In the genomic region with DNA sequence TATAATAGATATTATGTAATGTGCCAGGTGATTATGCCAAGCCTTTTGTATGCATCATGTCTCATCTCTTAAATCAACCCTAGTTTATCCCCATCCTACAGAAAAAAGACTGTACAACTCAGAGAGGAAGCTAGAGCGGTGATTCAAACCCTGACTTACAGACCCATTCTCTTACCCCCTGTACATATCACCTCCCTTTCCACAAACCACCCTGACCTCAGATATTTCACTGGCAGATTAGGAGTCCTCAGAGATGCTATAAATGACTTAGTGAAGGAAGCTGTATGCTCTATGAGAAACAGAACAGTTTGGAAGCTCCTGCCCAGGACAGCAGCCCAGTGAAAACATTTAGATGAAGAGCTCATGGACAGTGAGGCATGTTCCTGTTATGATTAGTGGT, we compare ENCODE assay signal across 22 cellular contexts.
DNase-seq lines count a peak whose midpoint lies in the region; ATAC-seq and TF ChIP-seq lines count a peak whose summit lies in the region.
"Had no signal": no experiment of that assay in that cellular context is flagged by ENCODE, and none has a peak within 500 bp of the region (broad histone marks: within the 10 kb centered on the region; RNA-seq: fewer than 3 reads in every experiment).

No MANE protein-coding gene starts in this region.

- peaks cover 7% of the 10 kb centered on the region; the same call in 1 of the 2 replicates for H4K20me1 ChIP-seq in IMR-90 (ENCODE audit: insufficient read depth, low read length)
- no peaks in the 10 kb centered on the region for H4K20me1 ChIP-seq in neural progenitor cell (ENCODE audit: low read depth)

- no peak overlapping the region for H3K18ac ChIP-seq in IMR-90 (ENCODE audit: low read depth, low read length)

- no peak overlapping the region for H4K5ac ChIP-seq in IMR-90 (ENCODE audit: low read depth, low read length)

- dilution Hi-C loops in IMR-90 (cut with HindIII; ENCODE audit: low sequenced_read_pairs, unreplicated experiment), result no loop called here

- POLR2A ChIA-PET in activated CD8-positive, alpha-beta T cell treated with anti-CD3 and anti-CD28 coated beads for 36 hours (lab: Charles Lee), result no interaction called here
- POLR2A ChIA-PET in activated CD8-positive, alpha-beta T cell treated with anti-CD3 and anti-CD28 coated beads, Interleukin-2, amount 10 ng/mL, durations not matched to agents 7 days and 5 days (lab: Charles Lee), result no interaction called here
- POLR2A ChIA-PET in IMR-90 (lab: Charles Lee; ENCODE audit: unreplicated experiment), result interaction anchor here (0.6 kb wide), 2 partner anchors 112 to 151 kb away, joined by 4 to 5 read pairs; no protein-coding TSS in a partner anchor

- no peak overlapping the region for H3K56ac ChIP-seq in IMR-90 (ENCODE audit: extremely low read depth, insufficient read depth, low read length)

- no peaks in the 10 kb centered on the region for H3K79me1 ChIP-seq in IMR-90 (ENCODE audit: low read depth in 1 of 2, low read length in 2 of 2)

- H3K4ac ChIP-seq in IMR-90 (ENCODE audit: low read depth, low read length), result no peak overlapping the region

- H3K27ac ChIP-seq in IMR-90 (ENCODE audit: insufficient read depth, low read length) (no peak overlapping the region), neural progenitor cell (no peak overlapping the region)
- H3K27ac ChIP-seq: GM23248 had no signal

- no peaks in the 10 kb centered on the region for H3K79me2 ChIP-seq in neural progenitor cell (ENCODE audit: low read depth)

- intact Hi-C loops in activated CD8-positive, alpha-beta T cell treated with anti-CD3 and anti-CD28 coated beads for 36 hours (cut with micrococcal nuclease), result no loop called here
- intact Hi-C loops in IMR-90 (cut with micrococcal nuclease), result loop anchor here (5.0 kb wide), 1 partner anchor 115 kb away; a partner anchor contains a TSS

- H3K4me3 ChIP-seq in IMR-90 (ENCODE audit: insufficient read depth, low read depth, low read length) (no peak overlapping the region), neural progenitor cell (no peak overlapping the region)
- H3K4me3 ChIP-seq: GM23248, HAP-1, K562 had no signal

- no peak for DNase-seq in activated CD8-positive, alpha-beta T cell treated with anti-CD3 and anti-CD28 coated beads for 36 hours
- no peak for DNase-seq in activated CD8-positive, alpha-beta T cell treated with anti-CD3 and anti-CD28 coated beads, Interleukin-2, amount 10 ng/mL, durations not matched to agents 7 days and 5 days
- DNase-seq in IMR-90, result peak; percentile 25
- peak; percentile 19 for DNase-seq in astrocyte of the hippocampus (ENCODE audit: low read depth, low spot score)
- no peak for DNase-seq in neural progenitor cell (ENCODE audit: low spot score)
- no peak for DNase-seq in ecto neural progenitor cell (ENCODE audit: low spot score)
- DNase-seq: 8988T; CD4-positive, CD25-positive, alpha-beta regulatory T cell; COR-L47; DMS153; GDM1; GM23248; NCI-H1105 treated with DMSO at 0.1 percent for 48 hours; NCI-H1694; NCI-H510A; NCI-H774; Right ventricle myocardium superior had no signal

- WGBS in IMR-90 (ENCODE audit: extremely low coverage in 2 of 2, insufficient read length in 1 of 2), 2 experiments, result no CpG with 5 or more reads among the region's 1 CpG

- H2BK15ac ChIP-seq in IMR-90 (ENCODE audit: low read depth, low read length), result no peak overlapping the region

- TF ChIP-seq POLR2A in IMR-90 (IDR thresholded peaks at IDR 0.05; ENCODE audit: low read depth, low read length), result no peak

- H2BK5ac ChIP-seq in IMR-90 (ENCODE audit: low read depth, low read length, poor library complexity, severe bottlenecking), result no peak overlapping the region

- peaks cover 22% of the 10 kb centered on the region for H3K27me3 Mint-ChIP-seq in activated CD8-positive, alpha-beta T cell treated with anti-CD3 and anti-CD28 coated beads for 36 hours
- H3K27me3 Mint-ChIP-seq in activated CD8-positive, alpha-beta T cell treated with anti-CD3 and anti-CD28 coated beads, Interleukin-2, amount 10 ng/mL, durations not matched to agents 7 days and 5 days (ENCODE audit: low read depth), result peaks cover 13% of the 10 kb centered on the region
- H3K27me3 Mint-ChIP-seq in neural progenitor cell (ENCODE audit: insufficient read depth, low read depth), result peaks cover 3% of the 10 kb centered on the region
- H3K27me3 Mint-ChIP-seq: B cell; CD4-positive, CD25-positive, alpha-beta regulatory T cell had no signal

- H3K27me3 ChIP-seq in IMR-90 (ENCODE audit: control insufficient read depth, insufficient read depth, low read length) (no peaks in the 10 kb centered on the region), neural progenitor cell (no peaks in the 10 kb centered on the region)

- peaks cover 16% of the 10 kb centered on the region for H3K4me1 Mint-ChIP-seq in activated CD8-positive, alpha-beta T cell treated with anti-CD3 and anti-CD28 coated beads for 36 hours (ENCODE audit: low read depth)
- H3K4me1 Mint-ChIP-seq in activated CD8-positive, alpha-beta T cell treated with anti-CD3 and anti-CD28 coated beads, Interleukin-2, amount 10 ng/mL, durations not matched to agents 7 days and 5 days (ENCODE audit: low read depth), result peaks cover 21% of the 10 kb centered on the region
- H3K4me1 Mint-ChIP-seq in neural progenitor cell, result peaks cover 30% of the 10 kb centered on the region
- H3K4me1 Mint-ChIP-seq: B cell had no signal

- CTCF ChIA-PET in activated CD8-positive, alpha-beta T cell treated with anti-CD3 and anti-CD28 coated beads for 36 hours (lab: Charles Lee), result no interaction called here
- CTCF ChIA-PET in activated CD8-positive, alpha-beta T cell treated with anti-CD3 and anti-CD28 coated beads, Interleukin-2, amount 10 ng/mL, durations not matched to agents 7 days and 5 days (lab: Charles Lee), result no interaction called here
- CTCF ChIA-PET in IMR-90 (lab: Yijun Ruan, JAX), result no interaction called here

- no peak overlapping the region for H2AK9ac ChIP-seq in IMR-90 (replicated peaks; ENCODE audit: low read depth, low read length, poor library complexity)

- H2BK120ac ChIP-seq in IMR-90 (ENCODE audit: low read depth, low read length), result no peak overlapping the region

- no peak overlapping the region for H2AK5ac ChIP-seq in IMR-90 (ENCODE audit: low read depth, low read length)

- no peak overlapping the region for H3K27ac Mint-ChIP-seq in activated CD8-positive, alpha-beta T cell treated with anti-CD3 and anti-CD28 coated beads for 36 hours
- no peak overlapping the region for H3K27ac Mint-ChIP-seq in activated CD8-positive, alpha-beta T cell treated with anti-CD3 and anti-CD28 coated beads, Interleukin-2, amount 10 ng/mL, durations not matched to agents 7 days and 5 days
- H3K27ac Mint-ChIP-seq in neural progenitor cell, result peak overlapping the region; percentile 94
- H3K27ac Mint-ChIP-seq: B cell had no signal

- no peaks in the 10 kb centered on the region for H3K9me3 Mint-ChIP-seq in activated CD8-positive, alpha-beta T cell treated with anti-CD3 and anti-CD28 coated beads for 36 hours
- H3K9me3 Mint-ChIP-seq in activated CD8-positive, alpha-beta T cell treated with anti-CD3 and anti-CD28 coated beads, Interleukin-2, amount 10 ng/mL, durations not matched to agents 7 days and 5 days (ENCODE audit: insufficient read depth), result no peaks in the 10 kb centered on the region
- H3K9me3 Mint-ChIP-seq in neural progenitor cell, result no peaks in the 10 kb centered on the region
- H3K9me3 Mint-ChIP-seq: CD4-positive, CD25-positive, alpha-beta regulatory T cell had no signal

- H3F3A ChIP-seq in neural progenitor cell (ENCODE audit: low read depth), result peaks cover 7% of the 10 kb centered on the region

- TF ChIP-seq RAD21 in IMR-90 (IDR thresholded peaks at IDR 0.05; ENCODE audit: low read length), result no peak

- H3K9me3 ChIP-seq in IMR-90 (ENCODE audit: control insufficient read depth, insufficient read depth, low read length) (no peaks in the 10 kb centered on the region), neural progenitor cell (ENCODE audit: low read depth) (no peaks in the 10 kb centered on the region)
- H3K9me3 ChIP-seq: HAP-1 had no signal

- ATAC-seq in activated CD8-positive, alpha-beta T cell treated with anti-CD3 and anti-CD28 coated beads for 36 hours, result peak; percentile 40
- no peak for ATAC-seq in activated CD8-positive, alpha-beta T cell treated with anti-CD3 and anti-CD28 coated beads, Interleukin-2, amount 10 ng/mL, durations not matched to agents 7 days and 5 days
- ATAC-seq in IMR-90 (ENCODE audit: low read depth) (no peak), GM18867 (IDR thresholded peaks at IDR 0.05; ENCODE audit: unreplicated experiment) (no peak), HG03457 (IDR thresholded peaks at IDR 0.05; ENCODE audit: unreplicated experiment) (no peak)
- ATAC-seq: K562 had no signal

- H3K14ac ChIP-seq in IMR-90 (replicated peaks; ENCODE audit: low read depth, low read length), result no peak overlapping the region

- no peak for TF ChIP-seq CTCF in activated CD8-positive, alpha-beta T cell treated with anti-CD3 and anti-CD28 coated beads for 36 hours (IDR thresholded peaks at IDR 0.05)
- TF ChIP-seq CTCF in IMR-90 (conservative IDR thresholded peaks at IDR 0.05; ENCODE audit: low read depth, low read length), result no peak
- no peak for TF ChIP-seq CTCF in neural progenitor cell (IDR thresholded peaks at IDR 0.05)

- in situ Hi-C loops in IMR-90 (cut with MboI; ENCODE audit: low sequenced_read_pairs), result no loop called here

- H3K4me2 ChIP-seq in IMR-90 (ENCODE audit: low read depth, low read length) (no peak overlapping the region), neural progenitor cell (no peak overlapping the region)

- H3K36me3 ChIP-seq in IMR-90 (ENCODE audit: control insufficient read depth, insufficient read depth, low read length) (peaks cover 5% of the 10 kb centered on the region), neural progenitor cell (no peaks in the 10 kb centered on the region)

- H2BK20ac ChIP-seq in IMR-90 (ENCODE audit: low read depth, low read length), result no peak overlapping the region

- no peak overlapping the region for H4K8ac ChIP-seq in IMR-90 (ENCODE audit: low read depth in 2 of 2, low read length in 2 of 2)

- no peak overlapping the region for H4K91ac ChIP-seq in IMR-90 (ENCODE audit: insufficient read depth, low read depth, low read length)

- H3K23ac ChIP-seq in IMR-90 (ENCODE audit: low read depth, low read length), result no peak overlapping the region

- H3K36me3 Mint-ChIP-seq in activated CD8-positive, alpha-beta T cell treated with anti-CD3 and anti-CD28 coated beads for 36 hours (ENCODE audit: low read depth), result no peaks in the 10 kb centered on the region
- no peaks in the 10 kb centered on the region for H3K36me3 Mint-ChIP-seq in activated CD8-positive, alpha-beta T cell treated with anti-CD3 and anti-CD28 coated beads, Interleukin-2, amount 10 ng/mL, durations not matched to agents 7 days and 5 days (ENCODE audit: low read depth)
- H3K36me3 Mint-ChIP-seq in neural progenitor cell, result peaks cover 8% of the 10 kb centered on the region

- H3K4me1 ChIP-seq in IMR-90 (ENCODE audit: control insufficient read depth, insufficient read depth, low read length) (peaks cover 16% of the 10 kb centered on the region), neural progenitor cell (peaks cover 15% of the 10 kb centered on the region)
- H3K4me1 ChIP-seq: HAP-1 had no signal

- BruUV-seq in IMR-90 (replicated peaks; lab: Mats Ljungman, UMichigan), result no TSS peak

- H3K9me1 ChIP-seq in IMR-90 (ENCODE audit: insufficient read depth, low read length), result peaks cover 9% of the 10 kb centered on the region; the same call in 1 of the 2 replicates

- no peak overlapping the region for H3K4me3 Mint-ChIP-seq in activated CD8-positive, alpha-beta T cell treated with anti-CD3 and anti-CD28 coated beads for 36 hours
- no peak overlapping the region for H3K4me3 Mint-ChIP-seq in activated CD8-positive, alpha-beta T cell treated with anti-CD3 and anti-CD28 coated beads, Interleukin-2, amount 10 ng/mL, durations not matched to agents 7 days and 5 days
- no peak overlapping the region for H3K4me3 Mint-ChIP-seq in neural progenitor cell
- H3K4me3 Mint-ChIP-seq: B cell; CD4-positive, CD25-positive, alpha-beta regulatory T cell had no signal

- H2AFZ ChIP-seq in IMR-90 (replicated peaks; ENCODE audit: low read length, poor library complexity), result no peak overlapping the region
- no peak overlapping the region for H2AFZ ChIP-seq in neural progenitor cell (replicated peaks)
- H2AFZ ChIP-seq: GM23248 had no signal

- H3K9ac ChIP-seq in IMR-90 (ENCODE audit: low read depth, low read length), result no peak overlapping the region
- H3K9ac ChIP-seq in neural progenitor cell, result no peak overlapping the region
- H3K9ac ChIP-seq: GM23248 had no signal

Comparison
In these comparisons a context has a peak if more than half of its experiments do, and no peak if none do; other contexts are left out.
1. DNase-seq: peak in IMR-90 (single experiment) and astrocyte of the hippocampus (single experiment); none in activated CD8-positive, alpha-beta T cell treated with anti-CD3 and anti-CD28 coated beads for 36 hours (single experiment), activated CD8-positive, alpha-beta T cell treated with anti-CD3 and anti-CD28 coated beads, Interleukin-2, amount 10 ng/mL, durations not matched to agents 7 days and 5 days (single experiment), neural progenitor cell (single experiment) and ecto neural progenitor cell (single experiment).